ENCODE assay signal across 16 cellular contexts in the genomic region with DNA sequence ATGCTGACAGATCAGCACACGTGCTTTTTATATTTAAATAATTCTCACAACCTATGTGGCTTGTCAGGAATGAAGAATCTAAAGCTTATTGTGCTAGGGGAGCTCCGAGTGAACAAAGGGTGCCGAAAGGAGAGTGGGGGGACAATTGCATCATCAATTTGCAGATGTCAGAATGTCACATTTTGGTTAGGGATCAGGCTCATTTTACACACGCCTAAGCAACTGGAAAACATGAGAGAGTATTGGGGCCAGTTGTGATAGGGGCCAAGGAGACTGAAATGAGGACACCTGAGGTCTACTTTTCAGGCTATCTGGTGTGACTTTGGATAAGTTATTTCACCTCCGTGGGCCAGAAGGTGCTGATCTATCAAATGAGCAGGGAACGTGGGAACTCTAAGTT.
"Had no signal": no experiment of that assay in that cellular context is flagged by ENCODE, and none has a peak within 500 bp of the region (broad histone marks: within the 10 kb centered on the region; RNA-seq: fewer than 3 reads in every experiment).

No MANE protein-coding gene starts in this region.

- H3K4me3 ChIP-seq: coronary artery, pancreas, tibial artery, uterus had no signal

- H3K27ac Mint-ChIP-seq: activated B cell treated with CpG ODN at 0.5 μM for 24 hours; activated CD4-positive, alpha-beta T cell treated with anti-CD3 and anti-CD28 coated beads, Interleukin-2, amount 10 ng/mL, durations not matched to agents 7 days and 5 days; activated naive CD4-positive, alpha-beta T cell treated with anti-CD3 and anti-CD28 coated beads for 36 hours had no signal

- H3K4me1 ChIP-seq: tibial artery, uterus had no signal

- H3K27me3 ChIP-seq: pancreas, tibial artery, uterus had no signal

- H3K27ac ChIP-seq: coronary artery, pancreas, tibial artery, uterus had no signal

- H3K4me1 Mint-ChIP-seq: neural crest cell had no signal

- H3K36me3 ChIP-seq: pancreas, tibial artery, uterus had no signal

- ATAC-seq: left ventricle myocardium superior, pancreas had no signal

- FAIRE-seq: frontal cortex, kidney, pancreas, TTC549 had no signal

- H3K9me3 ChIP-seq: pancreas, tibial artery, uterus had no signal

- DNase-seq: activated B cell treated with CpG ODN at 0.5 μM for 24 hours; activated CD4-positive, alpha-beta T cell treated with anti-CD3 and anti-CD28 coated beads, Interleukin-2, amount 10 ng/mL, durations not matched to agents 7 days and 5 days; activated naive CD4-positive, alpha-beta T cell treated with anti-CD3 and anti-CD28 coated beads for 36 hours; caudate nucleus; effector CD8-positive, alpha-beta T cell; kidney; left ventricle myocardium superior; mesenchymal stem cell; pancreas; stimulated activated CD4-positive, alpha-beta T cell treated with anti-CD3 and anti-CD28 coated beads, Interleukin-2, amount 100 ng/mL, for 48 hours; tibial artery; uterus had no signal

- H3K9me3 Mint-ChIP-seq: activated B cell treated with CpG ODN at 0.5 μM for 24 hours; activated CD4-positive, alpha-beta T cell treated with anti-CD3 and anti-CD28 coated beads, Interleukin-2, amount 10 ng/mL, durations not matched to agents 7 days and 5 days; activated naive CD4-positive, alpha-beta T cell treated with anti-CD3 and anti-CD28 coated beads for 36 hours; neural crest cell had no signal

- H3K4me3 Mint-ChIP-seq: activated B cell treated with CpG ODN at 0.5 μM for 24 hours; activated CD4-positive, alpha-beta T cell treated with anti-CD3 and anti-CD28 coated beads, Interleukin-2, amount 10 ng/mL, durations not matched to agents 7 days and 5 days; activated naive CD4-positive, alpha-beta T cell treated with anti-CD3 and anti-CD28 coated beads for 36 hours; neural crest cell had no signal

- H3K27me3 Mint-ChIP-seq: activated B cell treated with CpG ODN at 0.5 μM for 24 hours; activated CD4-positive, alpha-beta T cell treated with anti-CD3 and anti-CD28 coated beads, Interleukin-2, amount 10 ng/mL, durations not matched to agents 7 days and 5 days had no signal
